8 cellular contexts compared by ENCODE assay signal in the genomic region with DNA sequence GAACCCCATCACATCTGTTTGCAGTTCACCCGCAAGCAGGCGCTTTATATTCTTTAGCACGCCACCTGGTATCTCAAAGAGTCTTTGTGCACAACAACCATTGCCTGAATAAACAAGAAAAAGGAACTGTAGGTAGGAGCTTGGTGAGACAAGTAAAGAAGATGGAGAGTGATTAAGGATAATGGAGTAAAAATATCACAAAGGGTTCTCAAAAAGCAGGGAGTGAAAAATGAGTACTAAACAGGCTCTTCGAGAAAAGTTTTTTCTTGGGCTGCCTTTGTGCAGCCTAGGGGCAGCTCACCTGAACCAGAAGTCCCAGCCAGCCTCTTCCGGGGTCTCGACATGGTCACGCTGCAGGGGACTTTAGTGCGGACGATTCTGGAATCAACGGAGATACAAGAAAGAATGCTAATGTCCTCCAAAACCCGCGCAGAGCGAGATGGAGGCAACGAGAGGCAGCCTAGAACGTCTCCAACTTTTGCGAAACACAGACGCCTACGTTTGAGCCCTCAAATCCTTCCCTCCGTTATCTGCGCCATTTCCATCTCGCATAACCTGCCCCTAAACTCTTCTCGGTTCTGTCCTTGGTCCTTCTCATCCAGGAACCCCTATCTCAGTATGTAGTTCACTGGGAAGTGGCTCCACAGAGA. TPM values are rescaled to one million over a fixed set of nuclear protein-coding genes. Genes with fewer than 3 reads are reported as not detected.
A peak's percentile ranks its signal among the peaks of the same experiment; 100 is the strongest.
DNase-seq lines count a peak whose midpoint lies in the region; ATAC-seq and TF ChIP-seq lines count a peak whose summit lies in the region.

No MANE protein-coding gene starts in this region.

- H3K79me2 ChIP-seq in Loucy (ENCODE audit: insufficient read depth, low read length), result peaks cover 39% of the 10 kb centered on the region

- peak overlapping the region; percentile 77 for H2AFZ ChIP-seq in Loucy (ENCODE audit: low read length)

- peak overlapping the region; percentile 78 for H3K9ac ChIP-seq in Loucy (ENCODE audit: low read depth, low read length, poor library complexity, severe bottlenecking)
- peak overlapping the region; percentile 5 for H3K9ac ChIP-seq in rectal smooth muscle tissue (ENCODE audit: low read length)

- no peak overlapping the region for H3K27ac ChIP-seq in cardiac muscle cell
- H3K27ac ChIP-seq in rectal smooth muscle tissue (ENCODE audit: low read depth, low read length), result peak overlapping the region; percentile 61

- H3K36me3 ChIP-seq in H7 (replicated peaks; ENCODE audit: control insufficient read depth, insufficient read depth, low read length), result peaks cover 15% of the 10 kb centered on the region
- peaks cover 29% of the 10 kb centered on the region; the same call in 1 of the 2 replicates for H3K36me3 ChIP-seq in Loucy (ENCODE audit: insufficient read depth, low read length)
- peaks cover 25% of the 10 kb centered on the region for H3K36me3 ChIP-seq in cardiac muscle cell
- peaks cover 20% of the 10 kb centered on the region for H3K36me3 ChIP-seq in rectal smooth muscle tissue (ENCODE audit: control insufficient read depth, insufficient read depth, low read length)

- H3K4me3 ChIP-seq in H7 (ENCODE audit: insufficient read depth, low read depth, low read length) (peak overlapping the region; percentile 87), Loucy (ENCODE audit: low read length, poor library complexity, severe bottlenecking) (peak overlapping the region; percentile 80), cardiac muscle cell (peak overlapping the region; percentile 54), rectal smooth muscle tissue (ENCODE audit: low read length) (peak overlapping the region; percentile 96)

- H3K4me1 ChIP-seq in Loucy (ENCODE audit: insufficient read depth, low read length, poor library complexity, severe bottlenecking) (peaks cover 33% of the 10 kb centered on the region), cardiac muscle cell (ENCODE audit: low read depth) (peaks cover 5% of the 10 kb centered on the region), rectal smooth muscle tissue (ENCODE audit: control insufficient read depth, insufficient read depth, low read length) (peaks cover 10% of the 10 kb centered on the region)

- peak; percentile 35 for DNase-seq in GM10266 (ENCODE audit: extremely low spot score)
- DNase-seq in H7, result peak; percentile 52
- peak; percentile 42 to 68 for DNase-seq in cardiac muscle cell (ENCODE audit: low read depth in 1 of 2, low spot score in 1 of 2)
- DNase-seq in cerebellar nuclear complex (lab: John Stamatoyannopoulos, UW), result no peak
- no peak for DNase-seq in GM19240 (ENCODE audit: insufficient read length, low spot score)

- no peaks in the 10 kb centered on the region for H3K27me3 Mint-ChIP-seq in activated T-helper 17 cell treated with anti-CD3 and anti-CD28 coated beads, Interleukin-2, amount 50 U/mL, for 72 hours

- peaks cover 17% of the 10 kb centered on the region for H3K4me1 Mint-ChIP-seq in activated T-helper 17 cell treated with anti-CD3 and anti-CD28 coated beads, Interleukin-2, amount 50 U/mL, for 72 hours

- no peaks in the 10 kb centered on the region for H3K9me3 Mint-ChIP-seq in activated T-helper 17 cell treated with anti-CD3 and anti-CD28 coated beads, Interleukin-2, amount 50 U/mL, for 72 hours

- no peaks in the 10 kb centered on the region for H3K9me2 ChIP-seq in Loucy (replicated peaks; ENCODE audit: low read depth, low read length)

- peak overlapping the region; percentile 92 for H3K27ac Mint-ChIP-seq in activated T-helper 17 cell treated with anti-CD3 and anti-CD28 coated beads, Interleukin-2, amount 50 U/mL, for 72 hours

- H3K9me3 ChIP-seq in Loucy (ENCODE audit: insufficient read depth, low read depth, low read length), result no peaks in the 10 kb centered on the region
- no peaks in the 10 kb centered on the region for H3K9me3 ChIP-seq in cardiac muscle cell (ENCODE audit: low read depth)

- no peaks in the 10 kb centered on the region for H3F3A ChIP-seq in Loucy (ENCODE audit: low read depth)

- H3K36me3 Mint-ChIP-seq in activated T-helper 17 cell treated with anti-CD3 and anti-CD28 coated beads, Interleukin-2, amount 50 U/mL, for 72 hours (ENCODE audit: low read depth), result peaks cover 42% of the 10 kb centered on the region

- H4K20me1 ChIP-seq in Loucy (ENCODE audit: insufficient read depth, low read length, poor library complexity, severe bottlenecking), result no peaks in the 10 kb centered on the region

- H3K27me3 ChIP-seq in H7 (ENCODE audit: control insufficient read depth, insufficient read depth, low read length) (no peaks in the 10 kb centered on the region), Loucy (ENCODE audit: insufficient read depth, low read length, poor library complexity, severe bottlenecking) (no peaks in the 10 kb centered on the region), cardiac muscle cell (no peaks in the 10 kb centered on the region), rectal smooth muscle tissue (ENCODE audit: control insufficient read depth, insufficient read depth, low read length) (no peaks in the 10 kb centered on the region)

- H3K4me3 Mint-ChIP-seq in activated T-helper 17 cell treated with anti-CD3 and anti-CD28 coated beads, Interleukin-2, amount 50 U/mL, for 72 hours, result peak overlapping the region; percentile 98

- peak; percentile 14 for ATAC-seq in activated T-helper 17 cell treated with anti-CD3 and anti-CD28 coated beads, Interleukin-2, amount 50 U/mL, for 72 hours (replicated peaks)

- TF ChIP-seq CTCF in GM10266 (IDR thresholded peaks at IDR 0.05; ENCODE audit: control insufficient read depth, insufficient read depth, low read depth, missing control alignments) (no peak), Loucy (conservative IDR thresholded peaks at IDR 0.05; ENCODE audit: low read length) (no peak), cardiac muscle cell (IDR thresholded peaks at IDR 0.05; ENCODE audit: low read depth, low read length) (no peak)

- peak overlapping the region; percentile 93 for H3K4me2 ChIP-seq in Loucy (ENCODE audit: low read depth, low read length, poor library complexity, severe bottlenecking)

RNA-seq across cellular contexts. Expression of a gene that starts 0.5 kb away (rescaled TPM):
- total RNA-seq in H7 (2014; rRNA removed; shearing (Covaris generic)), result 114 and 117 TPM in 2 replicates
- 10 to 100 TPM; 72.7 to 81.0 TPM for total RNA-seq in activated T-helper 17 cell treated with anti-CD3 and anti-CD28 coated beads, Interleukin-2, amount 50 U/mL, for 72 hours
- total RNA-seq in cardiac muscle cell, result 87.4 and 90.2 TPM in 2 replicates
- polyA plus RNA-seq in cardiac muscle cell, result 123 and 145 TPM in 2 replicates

RNA-seq across cellular contexts. Expression of a gene that starts 0.7 kb away (rescaled TPM):
- 44.2 TPM in 2 replicates for total RNA-seq in H7 (2014; rRNA removed; shearing (Covaris generic))
- 10 to 100 TPM; 22.8 to 23.7 TPM for total RNA-seq in activated T-helper 17 cell treated with anti-CD3 and anti-CD28 coated beads, Interleukin-2, amount 50 U/mL, for 72 hours
- total RNA-seq in cardiac muscle cell, result 45.7 and 55.7 TPM in 2 replicates
- 52.4 and 70.4 TPM in 2 replicates for polyA plus RNA-seq in cardiac muscle cell

RNA-seq across cellular contexts. Expression of a gene that starts 23.5 kb away (rescaled TPM):
- total RNA-seq in H7 (2014; rRNA removed; shearing (Covaris generic)), result 24.0 and 35.0 TPM in 2 replicates
- 10 to 100 TPM; 10.9 to 15.7 TPM for total RNA-seq in activated T-helper 17 cell treated with anti-CD3 and anti-CD28 coated beads, Interleukin-2, amount 50 U/mL, for 72 hours
- total RNA-seq in cardiac muscle cell, result not detected in 2 replicates
- polyA plus RNA-seq in cardiac muscle cell, result not detected in 2 replicates

RNA-seq across cellular contexts. Expression of a gene that starts 28.2 kb away (rescaled TPM):
- total RNA-seq in H7 (2014; rRNA removed; shearing (Covaris generic)), result 25.3 and 26.8 TPM in 2 replicates
- 10 to 100 TPM; 36.6 to 40.7 TPM for total RNA-seq in activated T-helper 17 cell treated with anti-CD3 and anti-CD28 coated beads, Interleukin-2, amount 50 U/mL, for 72 hours
- 49.4 and 56.5 TPM in 2 replicates for total RNA-seq in cardiac muscle cell
- 43.9 and 46.9 TPM in 2 replicates for polyA plus RNA-seq in cardiac muscle cell

RNA-seq across cellular contexts. Expression of a gene that starts 28.9 kb away (rescaled TPM):
- 54.9 and 68.2 TPM in 2 replicates for total RNA-seq in H7 (2014; rRNA removed; shearing (Covaris generic))
- total RNA-seq in activated T-helper 17 cell treated with anti-CD3 and anti-CD28 coated beads, Interleukin-2, amount 50 U/mL, for 72 hours, result 100 to 1,000 TPM in 1 of 2 donors, 10 to 100 TPM in 1; 77.5 to 103 TPM
- 17.1 and 19.0 TPM in 2 replicates for total RNA-seq in cardiac muscle cell
- polyA plus RNA-seq in cardiac muscle cell, result 12.6 and 20.8 TPM in 2 replicates

Comparison
In these comparisons a context has a peak if more than half of its experiments do, and no peak if none do; other contexts are left out.
1. DNase-seq: peak in GM10266 (single experiment), H7 (single experiment) and cardiac muscle cell (2 of 2); none in cerebellar nuclear complex (0 of 2) and GM19240 (single experiment).
2. RNA of a gene that starts 23.5 kb away (total RNA-seq): 24.0 to 35.0 TPM in H7 and 10.9 to 15.7 TPM in activated T-helper 17 cell treated with anti-CD3 and anti-CD28 coated beads, Interleukin-2, amount 50 U/mL, for 72 hours; not detected in cardiac muscle cell; every median in the first group is over 10 times any median in the second.
3. Peak in every context shown above with its lines, with median percentiles within 50 percentile points of each other: H3K4me3 ChIP-seq.